10 cellular contexts compared by ENCODE assay signal in the genomic region with DNA sequence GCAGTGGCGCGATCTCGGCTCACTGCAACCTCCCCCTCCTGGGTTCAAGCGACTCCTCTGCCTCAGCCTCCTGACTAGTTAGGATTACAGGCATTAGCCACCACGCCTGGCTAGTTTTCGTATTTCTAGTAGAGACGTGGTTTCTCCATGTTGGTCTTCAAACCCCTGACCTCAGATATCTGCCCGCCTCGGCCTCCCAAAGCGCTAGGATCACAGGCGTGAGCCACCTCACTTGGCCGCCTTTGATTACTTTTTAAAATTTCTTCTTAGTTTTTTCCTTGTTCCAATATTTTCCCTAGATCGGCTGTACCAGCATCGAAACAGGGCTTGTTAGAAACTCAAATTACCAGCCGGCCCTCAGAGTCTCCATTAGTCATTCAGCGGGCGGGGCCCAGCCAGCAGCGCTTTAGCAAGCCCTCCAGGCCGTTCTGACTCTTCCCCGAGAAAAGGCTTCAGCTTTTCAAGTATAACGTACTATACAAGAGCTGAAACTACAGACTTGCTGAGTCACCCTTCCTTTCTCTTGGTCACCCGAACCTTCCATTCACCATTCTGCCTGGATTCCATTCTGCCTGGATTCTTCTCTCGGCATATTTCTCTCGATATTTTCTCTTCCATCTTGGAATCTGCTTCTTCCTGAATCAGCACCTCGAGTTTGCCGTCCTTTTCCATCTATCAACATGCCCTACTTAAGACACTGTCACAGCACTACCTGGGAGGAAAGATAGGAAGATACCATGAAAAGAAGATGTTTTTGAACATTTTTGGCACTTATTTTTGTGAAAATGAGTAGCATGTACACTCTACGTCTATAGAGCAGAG. TPM values are rescaled to one million over a fixed set of nuclear protein-coding genes. Genes with fewer than 3 reads are reported as not detected.
DNase-seq lines count a peak whose midpoint lies in the region; ATAC-seq and TF ChIP-seq lines count a peak whose summit lies in the region.
"Had no signal": no experiment of that assay in that cellular context is flagged by ENCODE, and none has a peak within 500 bp of the region (broad histone marks: within the 10 kb centered on the region; RNA-seq: fewer than 3 reads in every experiment).

No MANE protein-coding gene starts in this region.

- H3K27ac ChIP-seq in Karpas-422 (ENCODE audit: low read length) (no peak overlapping the region), mesodermal cell (ENCODE audit: low read depth, low read length, severe bottlenecking) (peak overlapping the region; percentile 91), WERI-Rb-1 (no peak overlapping the region)
- H3K27ac ChIP-seq: gastrocnemius medialis had no signal

- H3K4me2 ChIP-seq in Karpas-422 (ENCODE audit: low read depth, low read length, poor library complexity, severe bottlenecking): peak overlapping the region; percentile 34

- no peaks in the 10 kb centered on the region for H3K9me3 Mint-ChIP-seq in activated T-helper 17 cell treated with anti-CD3 and anti-CD28 coated beads, Interleukin-2, amount 50 U/mL, for 72 hours
- H3K9me3 Mint-ChIP-seq: IgD-negative memory B cell had no signal

- DNase-seq in EH (ENCODE audit: low read depth) (peak; percentile 95), Karpas-422 (no peak), glomerular visceral epithelial cell (ENCODE audit: extremely low spot score) (no peak), WERI-Rb-1 (no peak)
- DNase-seq: gastrocnemius medialis had no signal

- ATAC-seq in activated T-helper 17 cell treated with anti-CD3 and anti-CD28 coated beads, Interleukin-2, amount 50 U/mL, for 72 hours (replicated peaks): peak; percentile 60
- ATAC-seq in GM18858 (IDR thresholded peaks at IDR 0.05; ENCODE audit: unreplicated experiment): no peak
- ATAC-seq in HG03196 (IDR thresholded peaks at IDR 0.05; ENCODE audit: unreplicated experiment): no peak
- ATAC-seq: gastrocnemius medialis had no signal

- no peak overlapping the region for H3K27ac Mint-ChIP-seq in activated T-helper 17 cell treated with anti-CD3 and anti-CD28 coated beads, Interleukin-2, amount 50 U/mL, for 72 hours
- H3K27ac Mint-ChIP-seq: IgD-negative memory B cell had no signal

- peak overlapping the region; percentile 30; the same call in 1 of the 2 replicates for H3K4me3 ChIP-seq in Karpas-422 (ENCODE audit: low read length)
- no peak overlapping the region for H3K4me3 ChIP-seq in mesodermal cell (ENCODE audit: extremely low read depth, insufficient read depth, low read length, poor library complexity, severe bottlenecking)
- no peak overlapping the region for H3K4me3 ChIP-seq in WERI-Rb-1 (ENCODE audit: low read depth, low read length)
- H3K4me3 ChIP-seq: gastrocnemius medialis had no signal

- H3K9me3 ChIP-seq in Karpas-422 (ENCODE audit: low read length): no peaks in the 10 kb centered on the region
- no peaks in the 10 kb centered on the region for H3K9me3 ChIP-seq in mesodermal cell (ENCODE audit: control insufficient read depth, low read length)
- H3K9me3 ChIP-seq in WERI-Rb-1 (ENCODE audit: severe bottlenecking): no peaks in the 10 kb centered on the region
- H3K9me3 ChIP-seq: gastrocnemius medialis had no signal

- H3K4me1 Mint-ChIP-seq in activated T-helper 17 cell treated with anti-CD3 and anti-CD28 coated beads, Interleukin-2, amount 50 U/mL, for 72 hours: peaks cover 5% of the 10 kb centered on the region

- WGBS in mesodermal cell (ENCODE audit: insufficient coverage in 2 of 2), 2 experiments: 65 to 66% methylated on average over 23 to 25 of the region's 27 CpGs

- peak overlapping the region; percentile 1 for H3K4me3 Mint-ChIP-seq in activated T-helper 17 cell treated with anti-CD3 and anti-CD28 coated beads, Interleukin-2, amount 50 U/mL, for 72 hours

- H3K27me3 ChIP-seq in Karpas-422 (ENCODE audit: low read length) (peaks cover 5% of the 10 kb centered on the region; the same call in 1 of the 2 replicates), WERI-Rb-1 (ENCODE audit: insufficient read depth, low read depth, severe bottlenecking) (no peaks in the 10 kb centered on the region)
- H3K27me3 ChIP-seq: gastrocnemius medialis had no signal

- no peaks in the 10 kb centered on the region for H3K79me2 ChIP-seq in Karpas-422 (ENCODE audit: low read length)

- H3K4me1 ChIP-seq in Karpas-422 (ENCODE audit: low read length): peaks cover 8% of the 10 kb centered on the region
- peaks cover 6% of the 10 kb centered on the region for H3K4me1 ChIP-seq in mesodermal cell (ENCODE audit: control insufficient read depth, insufficient read depth, low read length, poor library complexity, severe bottlenecking)
- H3K4me1 ChIP-seq: gastrocnemius medialis had no signal

- H2AFZ ChIP-seq in Karpas-422 (ENCODE audit: low read length): peak overlapping the region; percentile 74

- peaks cover 4% of the 10 kb centered on the region for H3K27me3 Mint-ChIP-seq in activated T-helper 17 cell treated with anti-CD3 and anti-CD28 coated beads, Interleukin-2, amount 50 U/mL, for 72 hours

- H3K9ac ChIP-seq in Karpas-422 (ENCODE audit: low read length): peak overlapping the region; percentile 24; the same call in 1 of the 2 replicates

- no peaks in the 10 kb centered on the region for H4K20me1 ChIP-seq in Karpas-422 (ENCODE audit: insufficient read depth, low read depth, low read length)

- no peak for TF ChIP-seq CTCF in WERI-Rb-1 (IDR thresholded peaks at IDR 0.05; ENCODE audit: low read depth, low read length)

- H3K36me3 Mint-ChIP-seq in activated T-helper 17 cell treated with anti-CD3 and anti-CD28 coated beads, Interleukin-2, amount 50 U/mL, for 72 hours (ENCODE audit: low read depth): no peaks in the 10 kb centered on the region

- H3K36me3 ChIP-seq in Karpas-422 (ENCODE audit: insufficient read depth, low read length) (no peaks in the 10 kb centered on the region), mesodermal cell (ENCODE audit: control insufficient read depth, insufficient read depth, low read length) (no peaks in the 10 kb centered on the region), WERI-Rb-1 (no peaks in the 10 kb centered on the region)
- H3K36me3 ChIP-seq: gastrocnemius medialis had no signal

- no peaks in the 10 kb centered on the region for H3K9me2 ChIP-seq in Karpas-422 (replicated peaks; ENCODE audit: insufficient read depth, low read length)

RNA-seq across cellular contexts. Expression of a gene that starts 6.7 kb away (rescaled TPM):
- total RNA-seq in Karpas-422 (2014; rRNA removed; shearing (Covaris generic); ENCODE audit: low replicate concordance): 195 and 234 TPM in 2 replicates
- total RNA-seq in activated T-helper 17 cell treated with anti-CD3 and anti-CD28 coated beads, Interleukin-2, amount 50 U/mL, for 72 hours: 100 to 1,000 TPM; 151 to 262 TPM
- polyA plus RNA-seq in mesodermal cell (2013, experiment 1 of 2): 249 TPM
- polyA plus RNA-seq in mesodermal cell (2013, experiment 2 of 2): 249 TPM
